In the genomic region with DNA sequence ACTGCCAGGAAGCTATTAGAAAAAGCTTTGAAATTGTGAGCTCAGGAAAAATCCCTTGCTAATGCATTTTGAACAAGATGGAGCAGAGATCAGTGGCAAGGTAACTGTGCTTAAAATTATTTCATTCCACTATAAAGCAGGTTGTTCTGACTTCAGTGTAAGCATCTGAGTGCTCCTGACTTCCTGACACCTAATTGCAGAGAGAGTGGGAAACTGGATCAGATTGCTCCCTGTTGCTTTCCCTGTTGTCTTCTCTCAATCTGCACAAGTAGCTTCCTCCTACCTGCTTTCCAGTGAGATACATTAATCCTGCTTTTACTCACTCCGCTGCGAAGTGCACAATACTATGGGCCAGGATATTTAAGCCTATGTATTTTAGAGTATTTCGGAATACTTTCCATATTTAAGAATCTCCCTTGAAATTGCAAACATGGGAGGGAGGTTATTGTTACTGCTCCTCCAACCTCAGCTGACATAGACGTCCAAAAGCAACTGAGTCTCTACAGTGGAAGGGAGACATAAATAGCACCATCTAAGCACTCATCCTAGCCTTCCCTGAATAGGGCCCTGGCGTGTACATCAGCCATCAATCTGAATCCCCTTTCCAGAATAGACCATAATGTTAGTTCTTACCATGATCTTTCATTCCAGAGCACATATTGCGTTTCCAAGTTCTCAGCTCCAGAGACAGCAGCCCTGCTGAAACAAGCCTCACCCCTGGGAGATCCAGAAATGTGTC, we compare ENCODE assay signal across 23 cellular contexts.
"Had no signal": no experiment of that assay in that cellular context is flagged by ENCODE, and none has a peak within 500 bp of the region (broad histone marks: within the 10 kb centered on the region; RNA-seq: fewer than 3 reads in every experiment).

No MANE protein-coding gene starts in this region.

- H3K4me3 ChIP-seq: esophagus squamous epithelium, lung, prostate gland, sigmoid colon, stomach, testis, tibial artery had no signal

- H3K27ac ChIP-seq: esophagus squamous epithelium, prostate gland, sigmoid colon, stomach, testis, tibial artery had no signal

- H3K4me1 ChIP-seq: esophagus squamous epithelium, prostate gland, sigmoid colon, stomach, testis had no signal

- H3K36me3 ChIP-seq: esophagus squamous epithelium, prostate gland, sigmoid colon had no signal

- ATAC-seq: effector memory CD8-positive, alpha-beta T cell; natural killer cell; right cardiac atrium; stimulated activated effector memory CD8-positive, alpha-beta T cell treated with anti-CD3 and anti-CD28 coated beads, Interleukin-12 subunit alpha, Interleukin-12 subunit beta, amount 100 ng/mL, for 72 hours had no signal

- H3K9me3 ChIP-seq: esophagus squamous epithelium, prostate gland, sigmoid colon, stomach, testis, tibial artery had no signal

- DNase-seq: cortex of kidney; effector memory CD8-positive, alpha-beta T cell; erythroblast; esophagus squamous epithelium; foreskin melanocyte; glutamatergic neuron; hypothalamus; immature natural killer cell; islet precursor cell; kidney glomerular epithelial cell; natural killer cell; right cardiac atrium; sigmoid colon; stimulated activated CD4-positive, alpha-beta T cell treated with anti-CD3 and anti-CD28 coated beads, Interleukin-2, amount 100 ng/mL, for 24 hours; stimulated activated CD4-positive, alpha-beta T cell treated with anti-CD3 and anti-CD28 coated beads, Interleukin-4, amount 100 ng/mL, for 24 hours; stimulated activated naive CD4-positive, alpha-beta T cell treated with Interleukin-2 at 50 U/mL for 16 hours; stomach; testis; tibial artery had no signal

- FAIRE-seq: endometrium had no signal

- H3K27me3 ChIP-seq: esophagus squamous epithelium, sigmoid colon, stomach, testis, tibial artery had no signal
